ENCODE assay signal across 8 cellular contexts in genomic region chr7:152025077-152025936, GRCh38. TPM values are rescaled to one million over a fixed set of nuclear protein-coding genes. Genes with fewer than 3 reads are reported as not detected.
DNase-seq lines count a peak whose midpoint lies in the region; ATAC-seq and TF ChIP-seq lines count a peak whose summit lies in the region.

TSS of gene GALNT11 (plus strand) at chr7:152025674. CDS start at chr7:152094228, 68,554 bp downstream.

- peaks cover 20% of the 10 kb centered on the region for H3K36me3 Mint-ChIP-seq in activated T-helper 2 cell treated with anti-CD3 and anti-CD28 coated beads, Interferon-gamma antibody, Interleukin-2, Interleukin-4, amounts not matched to agents 10 μg/mL and 5 μg/mL and 100 μg/mL, durations not matched to agents 14 hours and 24 hours and 36 hours (ENCODE audit: low read depth)
- no peaks in the 10 kb centered on the region for H3K36me3 Mint-ChIP-seq in natural killer cell treated with Interleukin-12 subunit alpha and Interleukin-12 subunit beta and Interleukin-15 and Interleukin-18, amount 100 ng/mL, for 72 hours

- no peak for TF ChIP-seq CTCF in fibroblast of mammary gland (conservative IDR thresholded peaks at IDR 0.05; ENCODE audit: control insufficient read depth, insufficient read depth, low read depth, low read length)

- H3K9ac ChIP-seq in HUES6 (ENCODE audit: low read length) = peak within 1 kb of the TSS; percentile 85

- H3K27ac Mint-ChIP-seq in activated T-helper 2 cell treated with anti-CD3 and anti-CD28 coated beads, Interferon-gamma antibody, Interleukin-2, Interleukin-4, amounts not matched to agents 10 μg/mL and 5 μg/mL and 100 μg/mL, durations not matched to agents 14 hours and 24 hours and 36 hours = peak within 1 kb of the TSS; percentile 68
- H3K27ac Mint-ChIP-seq in natural killer cell treated with Interleukin-12 subunit alpha and Interleukin-12 subunit beta and Interleukin-15 and Interleukin-18, amount 100 ng/mL, for 72 hours = peak within 1 kb of the TSS; percentile 82 to 95

- ATAC-seq in GM21447 (IDR thresholded peaks at IDR 0.05; ENCODE audit: unreplicated experiment) = peak; percentile 95
- ATAC-seq in natural killer cell treated with Interleukin-12 subunit alpha and Interleukin-12 subunit beta and Interleukin-15 and Interleukin-18, amount 100 ng/mL, for 72 hours = peak; percentile 99

- no peaks in the 10 kb centered on the region for H3K9me3 Mint-ChIP-seq in activated T-helper 2 cell treated with anti-CD3 and anti-CD28 coated beads, Interferon-gamma antibody, Interleukin-2, Interleukin-4, amounts not matched to agents 10 μg/mL and 5 μg/mL and 100 μg/mL, durations not matched to agents 14 hours and 24 hours and 36 hours
- no peaks in the 10 kb centered on the region for H3K9me3 Mint-ChIP-seq in natural killer cell treated with Interleukin-12 subunit alpha and Interleukin-12 subunit beta and Interleukin-15 and Interleukin-18, amount 100 ng/mL, for 72 hours

- peak within 1 kb of the TSS; percentile 85 for H3K4me3 Mint-ChIP-seq in activated T-helper 2 cell treated with anti-CD3 and anti-CD28 coated beads, Interferon-gamma antibody, Interleukin-2, Interleukin-4, amounts not matched to agents 10 μg/mL and 5 μg/mL and 100 μg/mL, durations not matched to agents 14 hours and 24 hours and 36 hours (ENCODE audit: low read depth)
- peak within 1 kb of the TSS; percentile 73 for H3K4me3 Mint-ChIP-seq in natural killer cell treated with Interleukin-12 subunit alpha and Interleukin-12 subunit beta and Interleukin-15 and Interleukin-18, amount 100 ng/mL, for 72 hours

- peaks cover 8% of the 10 kb centered on the region; the same call in 1 of the 2 replicates for H3K36me3 ChIP-seq in HUES6 (ENCODE audit: control insufficient read depth, insufficient read depth, low read length)

- peaks cover 6% of the 10 kb centered on the region for H3K4me1 ChIP-seq in HUES6 (ENCODE audit: control insufficient read depth, insufficient read depth, low read length)

- 0 out of 2 replicates have a peak, but pooled peaks cover 10% of the 10 kb centered on the region for H3K27me3 ChIP-seq in HUES6 (ENCODE audit: control insufficient read depth, insufficient read depth, low read length)

- DNase-seq in DMS153 (lab: John Stamatoyannopoulos, UW) (peak; percentile 47), RKO (ENCODE audit: low spot score) (peak; percentile 92), fibroblast of mammary gland (ENCODE audit: low read depth) (peak; percentile 77)
- peak; percentile 85 for DNase-seq in activated T-helper 2 cell treated with anti-CD3 and anti-CD28 coated beads, Interferon-gamma antibody, Interleukin-2, Interleukin-4, amounts not matched to agents 10 μg/mL and 5 μg/mL and 100 μg/mL, durations not matched to agents 14 hours and 24 hours and 36 hours (ENCODE audit: low spot score)
- peak; percentile 92 for DNase-seq in natural killer cell treated with Interleukin-12 subunit alpha and Interleukin-12 subunit beta and Interleukin-15 and Interleukin-18, amount 100 ng/mL, for 72 hours (ENCODE audit: low spot score)
- peak; percentile 83 for DNase-seq in stimulated activated naive CD4-positive, alpha-beta T cell treated with Interleukin-2 at 50 U/mL for 16 hours (lab: John Stamatoyannopoulos, UW)

- peak within 1 kb of the TSS; percentile 72; the same call in 1 of the 2 replicates for H3K27ac ChIP-seq in HUES6 (ENCODE audit: low read depth, low read length)

- H3K4me1 Mint-ChIP-seq in activated T-helper 2 cell treated with anti-CD3 and anti-CD28 coated beads, Interferon-gamma antibody, Interleukin-2, Interleukin-4, amounts not matched to agents 10 μg/mL and 5 μg/mL and 100 μg/mL, durations not matched to agents 14 hours and 24 hours and 36 hours (ENCODE audit: low read depth) = peaks cover 20% of the 10 kb centered on the region
- peaks cover 24 to 38% of the 10 kb centered on the region in 2 donors for H3K4me1 Mint-ChIP-seq in natural killer cell treated with Interleukin-12 subunit alpha and Interleukin-12 subunit beta and Interleukin-15 and Interleukin-18, amount 100 ng/mL, for 72 hours (ENCODE audit: low read depth in 2 of 2)

- H3K4me3 ChIP-seq in HUES6 (ENCODE audit: low read depth, low read length) (peak within 1 kb of the TSS; percentile 100), fibroblast of mammary gland (ENCODE audit: control insufficient read depth, low read depth, low read length) (peak within 1 kb of the TSS; percentile 79)

- peaks cover 4% of the 10 kb centered on the region for H3K27me3 Mint-ChIP-seq in activated T-helper 2 cell treated with anti-CD3 and anti-CD28 coated beads, Interferon-gamma antibody, Interleukin-2, Interleukin-4, amounts not matched to agents 10 μg/mL and 5 μg/mL and 100 μg/mL, durations not matched to agents 14 hours and 24 hours and 36 hours (ENCODE audit: low read depth)
- H3K27me3 Mint-ChIP-seq in natural killer cell treated with Interleukin-12 subunit alpha and Interleukin-12 subunit beta and Interleukin-15 and Interleukin-18, amount 100 ng/mL, for 72 hours = peaks cover 0 to 6% of the 10 kb centered on the region in 2 donors

- intact Hi-C loops in activated T-helper 2 cell treated with anti-CD3 and anti-CD28 coated beads, Interferon-gamma antibody, Interleukin-2, Interleukin-4, amounts not matched to agents 10 μg/mL and 5 μg/mL and 100 μg/mL, durations not matched to agents 14 hours and 24 hours and 36 hours (cut with micrococcal nuclease) = loop anchor here (2.0 to 10.0 kb wide), 6 partner anchors 91 to 649 kb away; partner anchors contain the start of genes PRKAG2 and RHEB

- 0 out of 2 replicates have a peak, but pooled peaks cover 5% of the 10 kb centered on the region for H3K9me3 ChIP-seq in HUES6 (ENCODE audit: control insufficient read depth, insufficient read depth, low read depth, low read length)

RNA-seq across cellular contexts. Expression of gene GALNT11, which starts in this region (rescaled TPM):
- total RNA-seq in activated T-helper 2 cell treated with anti-CD3 and anti-CD28 coated beads, Interferon-gamma antibody, Interleukin-2, Interleukin-4, amounts not matched to agents 10 μg/mL and 5 μg/mL and 100 μg/mL, durations not matched to agents 14 hours and 24 hours and 36 hours = 21.3 and 22.8 TPM in 2 replicates
- 10 to 100 TPM; 24.8 to 32.3 TPM for total RNA-seq in natural killer cell treated with Interleukin-12 subunit alpha and Interleukin-12 subunit beta and Interleukin-15 and Interleukin-18, amount 100 ng/mL, for 72 hours

Comparison
In these comparisons a context has a peak if more than half of its experiments do, and no peak if none do; other contexts are left out.
1. Peak in every context shown above with its lines: DNase-seq, ATAC-seq, H3K4me3 ChIP-seq and H3K27ac ChIP-seq.